ENCODE assay signal across 1 cellular context in the genomic region with DNA sequence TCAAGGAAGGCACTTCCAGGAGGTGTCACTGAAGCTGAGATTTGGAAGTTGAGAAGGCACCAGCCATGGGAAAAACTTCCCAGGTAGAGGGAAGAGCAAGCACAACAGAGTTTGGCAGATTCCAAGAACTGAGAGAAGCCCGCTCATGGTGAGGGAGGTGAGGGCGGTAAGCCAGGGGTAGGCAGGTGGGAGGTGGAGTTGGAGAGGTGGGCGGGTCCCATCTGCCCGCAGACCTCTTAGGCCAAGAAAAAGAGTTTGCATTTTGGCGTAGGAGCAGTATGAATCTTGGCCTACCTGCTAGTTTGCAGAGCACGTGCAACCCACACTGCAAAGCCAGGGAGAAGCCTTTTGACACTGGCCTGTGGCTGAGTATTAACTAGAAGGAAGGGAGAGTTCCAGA.
TF ChIP-seq lines count a peak whose summit lies in the region.

No MANE protein-coding gene starts in this region.

TF ChIP-seq in GM23338, 12 proteins besides CTCF, POLR2A, EP300 and RAD21:
- TF ChIP-seq, protein P1, sequence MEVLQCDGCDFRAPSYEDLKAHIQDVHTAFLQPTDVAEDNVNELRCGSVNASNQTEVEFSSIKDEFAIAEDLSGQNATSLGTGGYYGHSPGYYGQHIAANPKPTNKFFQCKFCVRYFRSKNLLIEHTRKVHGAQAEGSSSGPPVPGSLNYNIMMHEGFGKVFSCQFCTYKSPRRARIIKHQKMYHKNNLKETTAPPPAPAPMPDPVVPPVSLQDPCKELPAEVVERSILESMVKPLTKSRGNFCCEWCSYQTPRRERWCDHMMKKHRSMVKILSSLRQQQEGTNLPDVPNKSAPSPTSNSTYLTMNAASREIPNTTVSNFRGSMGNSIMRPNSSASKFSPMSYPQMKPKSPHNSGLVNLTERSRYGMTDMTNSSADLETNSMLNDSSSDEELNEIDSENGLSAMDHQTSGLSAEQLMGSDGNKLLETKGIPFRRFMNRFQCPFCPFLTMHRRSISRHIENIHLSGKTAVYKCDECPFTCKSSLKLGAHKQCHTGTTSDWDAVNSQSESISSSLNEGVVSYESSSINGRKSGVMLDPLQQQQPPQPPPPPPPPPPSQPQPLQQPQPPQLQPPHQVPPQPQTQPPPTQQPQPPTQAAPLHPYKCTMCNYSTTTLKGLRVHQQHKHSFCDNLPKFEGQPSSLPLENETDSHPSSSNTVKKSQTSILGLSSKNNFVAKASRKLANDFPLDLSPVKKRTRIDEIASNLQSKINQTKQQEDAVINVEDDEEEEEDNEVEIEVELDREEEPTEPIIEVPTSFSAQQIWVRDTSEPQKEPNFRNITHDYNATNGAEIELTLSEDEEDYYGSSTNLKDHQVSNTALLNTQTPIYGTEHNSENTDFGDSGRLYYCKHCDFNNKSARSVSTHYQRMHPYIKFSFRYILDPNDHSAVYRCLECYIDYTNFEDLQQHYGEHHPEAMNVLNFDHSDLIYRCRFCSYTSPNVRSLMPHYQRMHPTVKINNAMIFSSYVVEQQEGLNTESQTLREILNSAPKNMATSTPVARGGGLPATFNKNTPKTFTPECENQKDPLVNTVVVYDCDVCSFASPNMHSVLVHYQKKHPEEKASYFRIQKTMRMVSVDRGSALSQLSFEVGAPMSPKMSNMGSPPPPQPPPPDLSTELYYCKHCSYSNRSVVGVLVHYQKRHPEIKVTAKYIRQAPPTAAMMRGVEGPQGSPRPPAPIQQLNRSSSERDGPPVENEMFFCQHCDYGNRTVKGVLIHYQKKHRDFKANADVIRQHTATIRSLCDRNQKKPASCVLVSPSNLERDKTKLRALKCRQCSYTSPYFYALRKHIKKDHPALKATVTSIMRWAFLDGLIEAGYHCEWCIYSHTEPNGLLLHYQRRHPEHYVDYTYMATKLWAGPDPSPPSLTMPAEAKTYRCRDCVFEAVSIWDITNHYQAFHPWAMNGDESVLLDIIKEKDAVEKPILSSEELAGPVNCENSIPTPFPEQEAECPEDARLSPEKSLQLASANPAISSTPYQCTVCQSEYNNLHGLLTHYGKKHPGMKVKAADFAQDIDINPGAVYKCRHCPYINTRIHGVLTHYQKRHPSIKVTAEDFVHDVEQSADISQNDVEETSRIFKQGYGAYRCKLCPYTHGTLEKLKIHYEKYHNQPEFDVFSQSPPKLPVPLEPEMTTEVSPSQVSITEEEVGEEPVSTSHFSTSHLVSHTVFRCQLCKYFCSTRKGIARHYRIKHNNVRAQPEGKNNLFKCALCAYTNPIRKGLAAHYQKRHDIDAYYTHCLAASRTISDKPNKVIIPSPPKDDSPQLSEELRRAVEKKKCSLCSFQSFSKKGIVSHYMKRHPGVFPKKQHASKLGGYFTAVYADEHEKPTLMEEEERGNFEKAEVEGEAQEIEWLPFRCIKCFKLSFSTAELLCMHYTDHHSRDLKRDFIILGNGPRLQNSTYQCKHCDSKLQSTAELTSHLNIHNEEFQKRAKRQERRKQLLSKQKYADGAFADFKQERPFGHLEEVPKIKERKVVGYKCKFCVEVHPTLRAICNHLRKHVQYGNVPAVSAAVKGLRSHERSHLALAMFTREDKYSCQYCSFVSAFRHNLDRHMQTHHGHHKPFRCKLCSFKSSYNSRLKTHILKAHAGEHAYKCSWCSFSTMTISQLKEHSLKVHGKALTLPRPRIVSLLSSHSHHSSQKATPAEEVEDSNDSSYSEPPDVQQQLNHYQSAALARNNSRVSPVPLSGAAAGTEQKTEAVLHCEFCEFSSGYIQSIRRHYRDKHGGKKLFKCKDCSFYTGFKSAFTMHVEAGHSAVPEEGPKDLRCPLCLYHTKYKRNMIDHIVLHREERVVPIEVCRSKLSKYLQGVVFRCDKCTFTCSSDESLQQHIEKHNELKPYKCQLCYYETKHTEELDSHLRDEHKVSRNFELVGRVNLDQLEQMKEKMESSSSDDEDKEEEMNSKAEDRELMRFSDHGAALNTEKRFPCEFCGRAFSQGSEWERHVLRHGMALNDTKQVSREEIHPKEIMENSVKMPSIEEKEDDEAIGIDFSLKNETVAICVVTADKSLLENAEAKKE (CRISPR knock-in tag; IDR thresholded peaks at IDR 0.05): no peak
- no peak for TF ChIP-seq CREB1 (CRISPR knock-in tag; IDR thresholded peaks at IDR 0.05; ENCODE audit: low read depth)
- no peak for TF ChIP-seq JUNB (IDR thresholded peaks at IDR 0.05; ENCODE audit: unreplicated experiment)
- no peak for TF ChIP-seq STAT1 (IDR thresholded peaks at IDR 0.05; ENCODE audit: unreplicated experiment)
- TF ChIP-seq, protein P2, sequence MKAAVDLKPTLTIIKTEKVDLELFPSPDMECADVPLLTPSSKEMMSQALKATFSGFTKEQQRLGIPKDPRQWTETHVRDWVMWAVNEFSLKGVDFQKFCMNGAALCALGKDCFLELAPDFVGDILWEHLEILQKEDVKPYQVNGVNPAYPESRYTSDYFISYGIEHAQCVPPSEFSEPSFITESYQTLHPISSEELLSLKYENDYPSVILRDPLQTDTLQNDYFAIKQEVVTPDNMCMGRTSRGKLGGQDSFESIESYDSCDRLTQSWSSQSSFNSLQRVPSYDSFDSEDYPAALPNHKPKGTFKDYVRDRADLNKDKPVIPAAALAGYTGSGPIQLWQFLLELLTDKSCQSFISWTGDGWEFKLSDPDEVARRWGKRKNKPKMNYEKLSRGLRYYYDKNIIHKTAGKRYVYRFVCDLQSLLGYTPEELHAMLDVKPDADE (IDR thresholded peaks at IDR 0.05): no peak
- no peak for TF ChIP-seq EZH2 (IDR thresholded peaks at IDR 0.05; ENCODE audit: low read depth, unreplicated experiment)
- no peak for TF ChIP-seq POLR2AphosphoS5 (IDR thresholded peaks at IDR 0.05; ENCODE audit: low read depth)
- TF ChIP-seq NANOG (IDR thresholded peaks at IDR 0.05; ENCODE audit: borderline replicate concordance): no peak
